Comparison of ENCODE assay signal across 1 cellular context in the genomic region with DNA sequence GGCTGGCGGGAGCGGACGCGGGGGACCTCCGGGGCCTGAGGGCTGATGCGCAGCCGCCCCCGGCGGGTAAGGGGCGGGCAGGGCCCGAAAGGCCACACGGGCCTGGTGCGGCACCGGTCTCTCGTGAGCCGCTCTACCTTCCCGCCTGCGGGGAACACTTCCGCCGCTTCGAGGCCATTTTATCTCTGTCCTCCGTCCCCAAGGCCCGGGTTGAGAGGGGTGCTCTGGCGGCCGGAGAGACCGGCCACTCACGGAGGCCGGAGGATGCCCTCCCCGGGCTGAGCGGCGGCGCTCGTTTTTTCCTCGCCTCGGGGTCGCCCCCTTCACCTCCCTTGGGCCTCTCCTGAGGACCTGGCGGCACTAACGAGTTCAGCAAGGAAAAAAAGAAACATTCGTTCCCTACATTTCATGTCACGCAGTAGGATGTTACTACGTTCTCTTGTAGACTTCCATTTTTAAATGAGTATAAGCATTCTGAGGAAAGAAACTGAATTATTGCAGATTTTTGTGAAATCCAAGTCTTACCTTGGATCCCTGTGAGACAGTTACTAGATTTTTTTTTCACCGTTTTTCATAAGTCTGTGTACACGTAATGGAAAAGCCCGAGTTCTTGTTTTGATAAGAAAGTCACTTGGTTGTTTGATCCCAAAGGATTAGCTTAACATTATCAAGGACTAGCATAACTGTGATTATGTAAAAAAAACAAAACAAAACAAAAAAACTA.
A peak's percentile ranks its signal among the peaks of the same experiment; 100 is the strongest.
TF ChIP-seq lines count a peak whose summit lies in the region.

No MANE protein-coding gene starts in this region.

TF ChIP-seq in HepG2, 621 proteins besides CTCF, POLR2A, EP300 and RAD21 (continued from another document and continues in another):
- TF ChIP-seq NPAS2 (CRISPR knock-in tag; IDR thresholded peaks at IDR 0.05; ENCODE audit: borderline replicate concordance), result no peak
- TF ChIP-seq ZNF672 (CRISPR knock-in tag; IDR thresholded peaks at IDR 0.05), result no peak
- TF ChIP-seq KDM2A (CRISPR knock-in tag; IDR thresholded peaks at IDR 0.05; ENCODE audit: borderline replicate concordance, low read depth), result peak; percentile 59
- TF ChIP-seq ZNF547 (CRISPR knock-in tag; IDR thresholded peaks at IDR 0.05), result 0 out of 2 replicates have a peak, but pooled peaks have one; percentile 7
- TF ChIP-seq, protein P1, sequence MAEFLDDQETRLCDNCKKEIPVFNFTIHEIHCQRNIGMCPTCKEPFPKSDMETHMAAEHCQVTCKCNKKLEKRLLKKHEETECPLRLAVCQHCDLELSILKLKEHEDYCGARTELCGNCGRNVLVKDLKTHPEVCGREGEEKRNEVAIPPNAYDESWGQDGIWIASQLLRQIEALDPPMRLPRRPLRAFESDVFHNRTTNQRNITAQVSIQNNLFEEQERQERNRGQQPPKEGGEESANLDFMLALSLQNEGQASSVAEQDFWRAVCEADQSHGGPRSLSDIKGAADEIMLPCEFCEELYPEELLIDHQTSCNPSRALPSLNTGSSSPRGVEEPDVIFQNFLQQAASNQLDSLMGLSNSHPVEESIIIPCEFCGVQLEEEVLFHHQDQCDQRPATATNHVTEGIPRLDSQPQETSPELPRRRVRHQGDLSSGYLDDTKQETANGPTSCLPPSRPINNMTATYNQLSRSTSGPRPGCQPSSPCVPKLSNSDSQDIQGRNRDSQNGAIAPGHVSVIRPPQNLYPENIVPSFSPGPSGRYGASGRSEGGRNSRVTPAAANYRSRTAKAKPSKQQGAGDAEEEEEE (CRISPR knock-in tag; IDR thresholded peaks at IDR 0.05; ENCODE audit: borderline replicate concordance), result peak; percentile 28; the same call in 1 of the 2 replicates
- no peak for TF ChIP-seq DMAP1 (CRISPR knock-in tag; IDR thresholded peaks at IDR 0.05)
- TF ChIP-seq ZNF446 (CRISPR knock-in tag; IDR thresholded peaks at IDR 0.05), result no peak; the same call in 1 of the 2 replicates
- TF ChIP-seq, protein P2, sequence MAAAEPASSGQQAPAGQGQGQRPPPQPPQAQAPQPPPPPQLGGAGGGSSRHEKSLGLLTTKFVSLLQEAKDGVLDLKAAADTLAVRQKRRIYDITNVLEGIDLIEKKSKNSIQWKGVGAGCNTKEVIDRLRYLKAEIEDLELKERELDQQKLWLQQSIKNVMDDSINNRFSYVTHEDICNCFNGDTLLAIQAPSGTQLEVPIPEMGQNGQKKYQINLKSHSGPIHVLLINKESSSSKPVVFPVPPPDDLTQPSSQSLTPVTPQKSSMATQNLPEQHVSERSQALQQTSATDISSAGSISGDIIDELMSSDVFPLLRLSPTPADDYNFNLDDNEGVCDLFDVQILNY (CRISPR knock-in tag; conservative IDR thresholded peaks at IDR 0.05), result peak; percentile 71; the same call in 1 of the 2 replicates
- no peak for TF ChIP-seq CCAR2 (optimal IDR thresholded peaks at IDR 0.05; ENCODE audit: low read depth, low read length)
- 0 out of 2 replicates have a peak, but pooled peaks have one; percentile 33 for TF ChIP-seq ZBTB20 (CRISPR knock-in tag; IDR thresholded peaks at IDR 0.05; ENCODE audit: borderline replicate concordance, low read depth)
- TF ChIP-seq SP140L (CRISPR knock-in tag; IDR thresholded peaks at IDR 0.05; ENCODE audit: borderline replicate concordance), result 0 out of 2 replicates have a peak, but pooled peaks have one; percentile 14
- TF ChIP-seq ZSCAN22 (CRISPR knock-in tag; IDR thresholded peaks at IDR 0.05), result no peak
- TF ChIP-seq ZNF782 (CRISPR knock-in tag; IDR thresholded peaks at IDR 0.05; ENCODE audit: borderline replicate concordance), result peak; percentile 41; the same call in 1 of the 2 replicates
- peak; percentile 47; the same call in 1 of the 2 replicates for TF ChIP-seq ZNF441 (CRISPR knock-in tag; IDR thresholded peaks at IDR 0.05; ENCODE audit: borderline replicate concordance)
- TF ChIP-seq, protein P3, sequence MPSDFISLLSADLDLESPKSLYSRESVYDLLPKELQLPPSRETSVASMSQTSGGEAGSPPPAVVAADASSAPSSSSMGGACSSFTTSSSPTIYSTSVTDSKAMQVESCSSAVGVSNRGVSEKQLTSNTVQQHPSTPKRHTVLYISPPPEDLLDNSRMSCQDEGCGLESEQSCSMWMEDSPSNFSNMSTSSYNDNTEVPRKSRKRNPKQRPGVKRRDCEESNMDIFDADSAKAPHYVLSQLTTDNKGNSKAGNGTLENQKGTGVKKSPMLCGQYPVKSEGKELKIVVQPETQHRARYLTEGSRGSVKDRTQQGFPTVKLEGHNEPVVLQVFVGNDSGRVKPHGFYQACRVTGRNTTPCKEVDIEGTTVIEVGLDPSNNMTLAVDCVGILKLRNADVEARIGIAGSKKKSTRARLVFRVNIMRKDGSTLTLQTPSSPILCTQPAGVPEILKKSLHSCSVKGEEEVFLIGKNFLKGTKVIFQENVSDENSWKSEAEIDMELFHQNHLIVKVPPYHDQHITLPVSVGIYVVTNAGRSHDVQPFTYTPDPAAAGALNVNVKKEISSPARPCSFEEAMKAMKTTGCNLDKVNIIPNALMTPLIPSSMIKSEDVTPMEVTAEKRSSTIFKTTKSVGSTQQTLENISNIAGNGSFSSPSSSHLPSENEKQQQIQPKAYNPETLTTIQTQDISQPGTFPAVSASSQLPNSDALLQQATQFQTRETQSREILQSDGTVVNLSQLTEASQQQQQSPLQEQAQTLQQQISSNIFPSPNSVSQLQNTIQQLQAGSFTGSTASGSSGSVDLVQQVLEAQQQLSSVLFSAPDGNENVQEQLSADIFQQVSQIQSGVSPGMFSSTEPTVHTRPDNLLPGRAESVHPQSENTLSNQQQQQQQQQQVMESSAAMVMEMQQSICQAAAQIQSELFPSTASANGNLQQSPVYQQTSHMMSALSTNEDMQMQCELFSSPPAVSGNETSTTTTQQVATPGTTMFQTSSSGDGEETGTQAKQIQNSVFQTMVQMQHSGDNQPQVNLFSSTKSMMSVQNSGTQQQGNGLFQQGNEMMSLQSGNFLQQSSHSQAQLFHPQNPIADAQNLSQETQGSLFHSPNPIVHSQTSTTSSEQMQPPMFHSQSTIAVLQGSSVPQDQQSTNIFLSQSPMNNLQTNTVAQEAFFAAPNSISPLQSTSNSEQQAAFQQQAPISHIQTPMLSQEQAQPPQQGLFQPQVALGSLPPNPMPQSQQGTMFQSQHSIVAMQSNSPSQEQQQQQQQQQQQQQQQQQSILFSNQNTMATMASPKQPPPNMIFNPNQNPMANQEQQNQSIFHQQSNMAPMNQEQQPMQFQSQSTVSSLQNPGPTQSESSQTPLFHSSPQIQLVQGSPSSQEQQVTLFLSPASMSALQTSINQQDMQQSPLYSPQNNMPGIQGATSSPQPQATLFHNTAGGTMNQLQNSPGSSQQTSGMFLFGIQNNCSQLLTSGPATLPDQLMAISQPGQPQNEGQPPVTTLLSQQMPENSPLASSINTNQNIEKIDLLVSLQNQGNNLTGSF (CRISPR knock-in tag; IDR thresholded peaks at IDR 0.05), result 0 out of 2 replicates have a peak, but pooled peaks have one; percentile 72
- TF ChIP-seq CBX5 (CRISPR knock-in tag; IDR thresholded peaks at IDR 0.05; ENCODE audit: borderline replicate concordance), result peak; percentile 15; the same call in 1 of the 2 replicates
- 0 out of 2 replicates have a peak, but pooled peaks have one; percentile 11 for TF ChIP-seq KDM4B (CRISPR knock-in tag; IDR thresholded peaks at IDR 0.05)
- TF ChIP-seq, protein P4, sequence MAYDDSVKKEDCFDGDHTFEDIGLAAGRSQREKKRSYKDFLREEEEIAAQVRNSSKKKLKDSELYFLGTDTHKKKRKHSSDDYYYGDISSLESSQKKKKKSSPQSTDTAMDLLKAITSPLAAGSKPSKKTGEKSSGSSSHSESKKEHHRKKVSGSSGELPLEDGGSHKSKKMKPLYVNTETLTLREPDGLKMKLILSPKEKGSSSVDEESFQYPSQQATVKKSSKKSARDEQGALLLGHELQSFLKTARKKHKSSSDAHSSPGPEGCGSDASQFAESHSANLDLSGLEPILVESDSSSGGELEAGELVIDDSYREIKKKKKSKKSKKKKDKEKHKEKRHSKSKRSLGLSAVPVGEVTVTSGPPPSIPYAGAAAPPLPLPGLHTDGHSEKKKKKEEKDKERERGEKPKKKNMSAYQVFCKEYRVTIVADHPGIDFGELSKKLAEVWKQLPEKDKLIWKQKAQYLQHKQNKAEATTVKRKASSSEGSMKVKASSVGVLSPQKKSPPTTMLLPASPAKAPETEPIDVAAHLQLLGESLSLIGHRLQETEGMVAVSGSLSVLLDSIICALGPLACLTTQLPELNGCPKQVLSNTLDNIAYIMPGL (CRISPR knock-in tag; IDR thresholded peaks at IDR 0.05; ENCODE audit: borderline replicate concordance in 1 of 2, low read depth in 1 of 2), result peak in 1 of 2 experiments; percentile 33; a peak in 2 of 4 replicates
- TF ChIP-seq, protein P5, sequence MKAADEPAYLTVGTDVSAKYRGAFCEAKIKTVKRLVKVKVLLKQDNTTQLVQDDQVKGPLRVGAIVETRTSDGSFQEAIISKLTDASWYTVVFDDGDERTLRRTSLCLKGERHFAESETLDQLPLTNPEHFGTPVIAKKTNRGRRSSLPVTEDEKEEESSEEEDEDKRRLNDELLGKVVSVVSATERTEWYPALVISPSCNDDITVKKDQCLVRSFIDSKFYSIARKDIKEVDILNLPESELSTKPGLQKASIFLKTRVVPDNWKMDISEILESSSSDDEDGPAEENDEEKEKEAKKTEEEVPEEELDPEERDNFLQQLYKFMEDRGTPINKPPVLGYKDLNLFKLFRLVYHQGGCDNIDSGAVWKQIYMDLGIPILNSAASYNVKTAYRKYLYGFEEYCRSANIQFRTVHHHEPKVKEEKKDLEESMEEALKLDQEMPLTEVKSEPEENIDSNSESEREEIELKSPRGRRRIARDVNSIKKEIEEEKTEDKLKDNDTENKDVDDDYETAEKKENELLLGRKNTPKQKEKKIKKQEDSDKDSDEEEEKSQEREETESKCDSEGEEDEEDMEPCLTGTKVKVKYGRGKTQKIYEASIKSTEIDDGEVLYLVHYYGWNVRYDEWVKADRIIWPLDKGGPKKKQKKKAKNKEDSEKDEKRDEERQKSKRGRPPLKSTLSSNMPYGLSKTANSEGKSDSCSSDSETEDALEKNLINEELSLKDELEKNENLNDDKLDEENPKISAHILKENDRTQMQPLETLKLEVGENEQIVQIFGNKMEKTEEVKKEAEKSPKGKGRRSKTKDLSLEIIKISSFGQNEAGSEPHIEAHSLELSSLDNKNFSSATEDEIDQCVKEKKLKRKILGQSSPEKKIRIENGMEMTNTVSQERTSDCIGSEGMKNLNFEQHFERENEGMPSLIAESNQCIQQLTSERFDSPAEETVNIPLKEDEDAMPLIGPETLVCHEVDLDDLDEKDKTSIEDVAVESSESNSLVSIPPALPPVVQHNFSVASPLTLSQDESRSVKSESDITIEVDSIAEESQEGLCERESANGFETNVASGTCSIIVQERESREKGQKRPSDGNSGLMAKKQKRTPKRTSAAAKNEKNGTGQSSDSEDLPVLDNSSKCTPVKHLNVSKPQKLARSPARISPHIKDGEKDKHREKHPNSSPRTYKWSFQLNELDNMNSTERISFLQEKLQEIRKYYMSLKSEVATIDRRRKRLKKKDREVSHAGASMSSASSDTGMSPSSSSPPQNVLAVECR (CRISPR knock-in tag; IDR thresholded peaks at IDR 0.05; ENCODE audit: borderline replicate concordance), result peak; percentile 16; the same call in 1 of the 2 replicates
- TF ChIP-seq ZNF317 (CRISPR knock-in tag; IDR thresholded peaks at IDR 0.05), result 0 out of 2 replicates have a peak, but pooled peaks have one; percentile 26
- TF ChIP-seq, protein P6, sequence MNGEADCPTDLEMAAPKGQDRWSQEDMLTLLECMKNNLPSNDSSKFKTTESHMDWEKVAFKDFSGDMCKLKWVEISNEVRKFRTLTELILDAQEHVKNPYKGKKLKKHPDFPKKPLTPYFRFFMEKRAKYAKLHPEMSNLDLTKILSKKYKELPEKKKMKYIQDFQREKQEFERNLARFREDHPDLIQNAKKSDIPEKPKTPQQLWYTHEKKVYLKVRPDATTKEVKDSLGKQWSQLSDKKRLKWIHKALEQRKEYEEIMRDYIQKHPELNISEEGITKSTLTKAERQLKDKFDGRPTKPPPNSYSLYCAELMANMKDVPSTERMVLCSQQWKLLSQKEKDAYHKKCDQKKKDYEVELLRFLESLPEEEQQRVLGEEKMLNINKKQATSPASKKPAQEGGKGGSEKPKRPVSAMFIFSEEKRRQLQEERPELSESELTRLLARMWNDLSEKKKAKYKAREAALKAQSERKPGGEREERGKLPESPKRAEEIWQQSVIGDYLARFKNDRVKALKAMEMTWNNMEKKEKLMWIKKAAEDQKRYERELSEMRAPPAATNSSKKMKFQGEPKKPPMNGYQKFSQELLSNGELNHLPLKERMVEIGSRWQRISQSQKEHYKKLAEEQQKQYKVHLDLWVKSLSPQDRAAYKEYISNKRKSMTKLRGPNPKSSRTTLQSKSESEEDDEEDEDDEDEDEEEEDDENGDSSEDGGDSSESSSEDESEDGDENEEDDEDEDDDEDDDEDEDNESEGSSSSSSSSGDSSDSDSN (CRISPR knock-in tag; IDR thresholded peaks at IDR 0.05), result peak; percentile 97
- 0 out of 2 replicates have a peak, but pooled peaks have one; percentile 47 for TF ChIP-seq HNRNPL (IDR thresholded peaks at IDR 0.05; ENCODE audit: low read depth, low read length)
- TF ChIP-seq MEF2D (CRISPR knock-in tag; IDR thresholded peaks at IDR 0.05), result 0 out of 2 replicates have a peak, but pooled peaks have one; percentile 52
- TF ChIP-seq RXRA (CRISPR knock-in tag; IDR thresholded peaks at IDR 0.05), result 0 out of 2 replicates have a peak, but pooled peaks have one; percentile 34
- TF ChIP-seq, protein P7, sequence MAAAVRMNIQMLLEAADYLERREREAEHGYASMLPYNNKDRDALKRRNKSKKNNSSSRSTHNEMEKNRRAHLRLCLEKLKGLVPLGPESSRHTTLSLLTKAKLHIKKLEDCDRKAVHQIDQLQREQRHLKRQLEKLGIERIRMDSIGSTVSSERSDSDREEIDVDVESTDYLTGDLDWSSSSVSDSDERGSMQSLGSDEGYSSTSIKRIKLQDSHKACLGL (CRISPR knock-in tag; IDR thresholded peaks at IDR 0.05), result peak; percentile 40; the same call in 1 of the 2 replicates
- TF ChIP-seq, protein P8, sequence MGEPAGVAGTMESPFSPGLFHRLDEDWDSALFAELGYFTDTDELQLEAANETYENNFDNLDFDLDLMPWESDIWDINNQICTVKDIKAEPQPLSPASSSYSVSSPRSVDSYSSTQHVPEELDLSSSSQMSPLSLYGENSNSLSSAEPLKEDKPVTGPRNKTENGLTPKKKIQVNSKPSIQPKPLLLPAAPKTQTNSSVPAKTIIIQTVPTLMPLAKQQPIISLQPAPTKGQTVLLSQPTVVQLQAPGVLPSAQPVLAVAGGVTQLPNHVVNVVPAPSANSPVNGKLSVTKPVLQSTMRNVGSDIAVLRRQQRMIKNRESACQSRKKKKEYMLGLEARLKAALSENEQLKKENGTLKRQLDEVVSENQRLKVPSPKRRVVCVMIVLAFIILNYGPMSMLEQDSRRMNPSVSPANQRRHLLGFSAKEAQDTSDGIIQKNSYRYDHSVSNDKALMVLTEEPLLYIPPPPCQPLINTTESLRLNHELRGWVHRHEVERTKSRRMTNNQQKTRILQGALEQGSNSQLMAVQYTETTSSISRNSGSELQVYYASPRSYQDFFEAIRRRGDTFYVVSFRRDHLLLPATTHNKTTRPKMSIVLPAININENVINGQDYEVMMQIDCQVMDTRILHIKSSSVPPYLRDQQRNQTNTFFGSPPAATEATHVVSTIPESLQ (CRISPR knock-in tag; conservative IDR thresholded peaks at IDR 0.05), result no peak
- TF ChIP-seq ZNF766 (CRISPR knock-in tag; IDR thresholded peaks at IDR 0.05; ENCODE audit: borderline replicate concordance), result 0 out of 2 replicates have a peak, but pooled peaks have one; percentile 1
- no peak for TF ChIP-seq MYC (CRISPR knock-in tag; IDR thresholded peaks at IDR 0.05; ENCODE audit: borderline replicate concordance)
- TF ChIP-seq SIX4 (CRISPR knock-in tag; IDR thresholded peaks at IDR 0.05), result peak; percentile 41; the same call in 1 of the 2 replicates
- peak; percentile 6; the same call in 1 of the 2 replicates for TF ChIP-seq RARA (CRISPR knock-in tag; IDR thresholded peaks at IDR 0.05)
- 0 out of 2 replicates have a peak, but pooled peaks have one; percentile 40 for TF ChIP-seq HIVEP1 (CRISPR knock-in tag; IDR thresholded peaks at IDR 0.05)
- TF ChIP-seq IKZF4 (CRISPR knock-in tag; IDR thresholded peaks at IDR 0.05; ENCODE audit: borderline replicate concordance, low read depth, not compliant biosample characterization), result peak; percentile 26
- TF ChIP-seq MATR3 (CRISPR knock-in tag; IDR thresholded peaks at IDR 0.05), result no peak
- peak; percentile 73 for TF ChIP-seq ASH2L (IDR thresholded peaks at IDR 0.05; ENCODE audit: insufficient read length, low read depth, low read length)
